Comparison of ENCODE assay signal across 1 cellular context in the genomic region with DNA sequence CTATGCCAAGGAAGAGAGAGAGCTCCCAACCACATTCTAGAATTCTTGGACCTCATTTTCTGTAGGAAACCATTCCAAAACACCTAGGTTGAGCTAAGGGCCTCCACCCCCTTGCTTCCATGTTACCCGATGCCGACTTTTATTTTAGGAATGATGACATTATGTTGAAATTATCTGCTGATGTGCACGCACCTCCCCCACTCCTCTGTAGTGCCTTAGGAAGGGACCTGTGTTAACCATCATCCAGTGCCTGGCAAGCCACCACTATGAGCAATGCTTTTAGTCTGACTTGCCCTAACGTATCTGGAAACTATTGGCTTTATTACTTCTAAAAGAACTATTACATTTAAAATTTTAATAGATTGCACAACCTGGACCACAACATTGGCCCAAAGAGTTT.
A peak's percentile ranks its signal among the peaks of the same experiment; 100 is the strongest.
TF ChIP-seq lines count a peak whose summit lies in the region.

No MANE protein-coding gene starts in this region.

TF ChIP-seq in IMR-90, 13 proteins besides CTCF, POLR2A, EP300 and RAD21:
- TF ChIP-seq, protein P1, sequence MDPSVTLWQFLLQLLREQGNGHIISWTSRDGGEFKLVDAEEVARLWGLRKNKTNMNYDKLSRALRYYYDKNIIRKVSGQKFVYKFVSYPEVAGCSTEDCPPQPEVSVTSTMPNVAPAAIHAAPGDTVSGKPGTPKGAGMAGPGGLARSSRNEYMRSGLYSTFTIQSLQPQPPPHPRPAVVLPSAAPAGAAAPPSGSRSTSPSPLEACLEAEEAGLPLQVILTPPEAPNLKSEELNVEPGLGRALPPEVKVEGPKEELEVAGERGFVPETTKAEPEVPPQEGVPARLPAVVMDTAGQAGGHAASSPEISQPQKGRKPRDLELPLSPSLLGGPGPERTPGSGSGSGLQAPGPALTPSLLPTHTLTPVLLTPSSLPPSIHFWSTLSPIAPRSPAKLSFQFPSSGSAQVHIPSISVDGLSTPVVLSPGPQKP (IDR thresholded peaks at IDR 0.05; ENCODE audit: borderline replicate concordance, low read depth, low read length): no peak
- TF ChIP-seq CEBPB (IDR thresholded peaks at IDR 0.05; ENCODE audit: low read depth, low read length) (0 out of 2 replicates have a peak, but pooled peaks have one; percentile 13), RCOR1 (IDR thresholded peaks at IDR 0.05; ENCODE audit: insufficient replicate concordance, low read length) (no peak), MXI1 (IDR thresholded peaks at IDR 0.05; ENCODE audit: borderline replicate concordance, low read depth, low read length) (no peak), RFX5 (IDR thresholded peaks at IDR 0.05; ENCODE audit: low read depth, low read length) (no peak)
